Comparison of ENCODE assay signal across 2 cellular contexts in the genomic region with DNA sequence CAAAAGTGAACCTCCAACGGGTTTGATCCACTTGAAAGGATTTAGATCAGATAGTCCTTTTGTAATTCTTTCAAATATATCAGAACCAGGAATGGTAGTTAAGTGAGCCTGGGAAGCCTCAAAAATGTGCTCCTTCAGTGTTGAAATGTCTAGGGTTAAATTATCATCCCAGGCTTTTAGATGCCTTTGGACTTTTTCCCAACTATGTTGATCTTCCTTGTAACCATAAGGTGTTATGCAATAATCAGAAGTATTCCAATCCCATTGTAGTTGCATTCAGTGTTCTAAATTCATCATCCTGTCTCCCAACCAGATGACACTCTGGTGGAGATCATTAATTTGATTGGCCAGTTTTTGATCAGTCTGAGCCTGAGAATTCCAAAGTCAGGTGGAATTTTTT.
A peak's percentile ranks its signal among the peaks of the same experiment; 100 is the strongest.
TF ChIP-seq lines count a peak whose summit lies in the region.

No MANE protein-coding gene starts in this region.

TF ChIP-seq in IMR-90, 13 proteins besides CTCF, POLR2A, EP300 and RAD21:
- TF ChIP-seq CEBPB (IDR thresholded peaks at IDR 0.05; ENCODE audit: low read depth, low read length) (0 out of 2 replicates have a peak, but pooled peaks have one; percentile 14), FOS (IDR thresholded peaks at IDR 0.05; ENCODE audit: low read depth, low read length) (no peak)

TF ChIP-seq in HepG2, 621 proteins besides CTCF, POLR2A, EP300 and RAD21:
- no peak for TF ChIP-seq BORCS8-MEF2B (CRISPR knock-in tag; IDR thresholded peaks at IDR 0.05)
- peak; percentile 75 for TF ChIP-seq CEBPB (IDR thresholded peaks at IDR 0.05; ENCODE audit: borderline replicate concordance, low read depth, low read length)
- TF ChIP-seq ZNF652 (CRISPR knock-in tag; IDR thresholded peaks at IDR 0.05; ENCODE audit: borderline replicate concordance, low read depth): peak; percentile 74; the same call in 1 of the 2 replicates
- TF ChIP-seq ZSCAN9 (CRISPR knock-in tag; IDR thresholded peaks at IDR 0.05; ENCODE audit: borderline replicate concordance): no peak
- TF ChIP-seq ZNF615 (CRISPR knock-in tag; IDR thresholded peaks at IDR 0.05; ENCODE audit: borderline replicate concordance): no peak
- TF ChIP-seq SKI (IDR thresholded peaks at IDR 0.05; ENCODE audit: partially characterized antibody): no peak
- no peak for TF ChIP-seq SMARCE1 (IDR thresholded peaks at IDR 0.05; ENCODE audit: borderline replicate concordance)
- TF ChIP-seq ZNF232 (CRISPR knock-in tag; IDR thresholded peaks at IDR 0.05; ENCODE audit: borderline replicate concordance): no peak
- TF ChIP-seq MLLT10 (CRISPR knock-in tag; IDR thresholded peaks at IDR 0.05): no peak
- TF ChIP-seq MIER3 (CRISPR knock-in tag; IDR thresholded peaks at IDR 0.05; ENCODE audit: borderline replicate concordance): no peak
- no peak for TF ChIP-seq ZNF557 (CRISPR knock-in tag; IDR thresholded peaks at IDR 0.05)
- no peak for TF ChIP-seq ZNF253 (CRISPR knock-in tag; IDR thresholded peaks at IDR 0.05; ENCODE audit: borderline replicate concordance)
- TF ChIP-seq HHEX (CRISPR knock-in tag; IDR thresholded peaks at IDR 0.05): no peak
- TF ChIP-seq, protein P1, sequence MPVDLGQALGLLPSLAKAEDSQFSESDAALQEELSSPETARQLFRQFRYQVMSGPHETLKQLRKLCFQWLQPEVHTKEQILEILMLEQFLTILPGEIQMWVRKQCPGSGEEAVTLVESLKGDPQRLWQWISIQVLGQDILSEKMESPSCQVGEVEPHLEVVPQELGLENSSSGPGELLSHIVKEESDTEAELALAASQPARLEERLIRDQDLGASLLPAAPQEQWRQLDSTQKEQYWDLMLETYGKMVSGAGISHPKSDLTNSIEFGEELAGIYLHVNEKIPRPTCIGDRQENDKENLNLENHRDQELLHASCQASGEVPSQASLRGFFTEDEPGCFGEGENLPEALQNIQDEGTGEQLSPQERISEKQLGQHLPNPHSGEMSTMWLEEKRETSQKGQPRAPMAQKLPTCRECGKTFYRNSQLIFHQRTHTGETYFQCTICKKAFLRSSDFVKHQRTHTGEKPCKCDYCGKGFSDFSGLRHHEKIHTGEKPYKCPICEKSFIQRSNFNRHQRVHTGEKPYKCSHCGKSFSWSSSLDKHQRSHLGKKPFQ (CRISPR knock-in tag; IDR thresholded peaks at IDR 0.05; ENCODE audit: insufficient replicate concordance): no peak
- TF ChIP-seq CEBPG (CRISPR knock-in tag; IDR thresholded peaks at IDR 0.05): peak; percentile 42
- TF ChIP-seq ATF7-NPFF (CRISPR knock-in tag; IDR thresholded peaks at IDR 0.05; ENCODE audit: low read depth): no peak
- TF ChIP-seq ELF1 (CRISPR knock-in tag; IDR thresholded peaks at IDR 0.05): no peak
